In genomic region chrX:72016881-72017783, GRCh38 we compare ENCODE assay signal across 29 cellular contexts.
"Had no signal": no experiment of that assay in that cellular context is flagged by ENCODE, and none has a peak within 500 bp of the region (broad histone marks: within the 10 kb centered on the region; RNA-seq: fewer than 3 reads in every experiment).

No MANE protein-coding gene starts in this region.

- H3K27ac Mint-ChIP-seq: activated CD4-positive, alpha-beta T cell treated with anti-CD3 and anti-CD28 coated beads for 36 hours; activated CD8-positive, alpha-beta T cell treated with anti-CD3 and anti-CD28 coated beads, Interleukin-2, amount 10 ng/mL, durations not matched to agents 7 days and 5 days; activated naive CD4-positive, alpha-beta T cell treated with anti-CD3 and anti-CD28 coated beads for 36 hours; activated naive CD8-positive, alpha-beta T cell treated with anti-CD3 and anti-CD28 coated beads for 36 hours; mesothelial cell of epicardium; T-helper 2 cell treated with Interferon-gamma antibody and Interleukin-4, amounts not matched to agents 5 μg/mL and 100 μg/mL, for 36 hours had no signal

- H3K36me3 ChIP-seq: adrenal gland, cardiac muscle cell, esophagus squamous epithelium, left ventricle myocardium inferior, tibial nerve, uterus had no signal

- H3K4me3 Mint-ChIP-seq: activated CD4-positive, alpha-beta T cell treated with anti-CD3 and anti-CD28 coated beads for 36 hours; activated CD8-positive, alpha-beta T cell treated with anti-CD3 and anti-CD28 coated beads, Interleukin-2, amount 10 ng/mL, durations not matched to agents 7 days and 5 days; activated naive CD4-positive, alpha-beta T cell treated with anti-CD3 and anti-CD28 coated beads for 36 hours; activated naive CD8-positive, alpha-beta T cell treated with anti-CD3 and anti-CD28 coated beads for 36 hours; mesothelial cell of epicardium; neural crest cell; T-helper 2 cell treated with Interferon-gamma antibody and Interleukin-4, amounts not matched to agents 5 μg/mL and 100 μg/mL, for 36 hours had no signal

- H3K27me3 ChIP-seq: body of pancreas, cardiac muscle cell, tibial nerve, uterus had no signal

- H3K36me3 Mint-ChIP-seq: activated naive CD8-positive, alpha-beta T cell treated with anti-CD3 and anti-CD28 coated beads for 36 hours; naive thymus-derived CD8-positive, alpha-beta T cell had no signal

- H3K9ac ChIP-seq: parathyroid adenoma had no signal

- H3K9me3 Mint-ChIP-seq: activated naive CD4-positive, alpha-beta T cell treated with anti-CD3 and anti-CD28 coated beads for 36 hours; activated naive CD8-positive, alpha-beta T cell treated with anti-CD3 and anti-CD28 coated beads for 36 hours; naive thymus-derived CD8-positive, alpha-beta T cell; neural crest cell; T-helper 2 cell treated with Interferon-gamma antibody and Interleukin-4, amounts not matched to agents 5 μg/mL and 100 μg/mL, for 36 hours had no signal

- FAIRE-seq: islet of Langerhans had no signal

- H3K79me2 ChIP-seq: parathyroid adenoma had no signal

- H3K4me1 ChIP-seq: uterus had no signal

- H3K9me3 ChIP-seq: adrenal gland, body of pancreas, esophagus squamous epithelium, left ventricle myocardium inferior, tibial nerve, uterus had no signal

- DNase-seq: activated CD4-positive, alpha-beta T cell treated with anti-CD3 and anti-CD28 coated beads for 36 hours; activated CD4-positive, CD25-positive, alpha-beta regulatory T cell; activated CD8-positive, alpha-beta T cell treated with anti-CD3 and anti-CD28 coated beads, Interleukin-2, amount 10 ng/mL, durations not matched to agents 7 days and 5 days; activated effector memory CD4-positive, alpha-beta T cell treated with Interleukin-2 at 50 U/mL for 16 hours; activated naive CD4-positive, alpha-beta T cell treated with anti-CD3 and anti-CD28 coated beads for 36 hours; activated naive CD8-positive, alpha-beta T cell treated with anti-CD3 and anti-CD28 coated beads for 36 hours; aorta; body of pancreas; cerebellar nuclear complex; esophagus squamous epithelium; foreskin melanocyte; left ventricle myocardium inferior; naive thymus-derived CD8-positive, alpha-beta T cell; nucleus accumbens; right cardiac atrium; stimulated activated CD4-positive, alpha-beta T cell treated with anti-CD3 and anti-CD28 coated beads, Interleukin-15, amount 100 ng/mL, for 24 hours; stimulated activated CD4-positive, alpha-beta T cell treated with anti-CD3 and anti-CD28 coated beads, Interleukin-2, amount 100 ng/mL, for 24 hours; stimulated activated naive CD4-positive, alpha-beta T cell treated with Interleukin-2 at 50 U/mL for 16 hours; T-helper 1 cell; uterus had no signal

- H3K27ac ChIP-seq: epithelial cell of prostate, left ventricle myocardium inferior had no signal

- H3K4me3 ChIP-seq: body of pancreas, cardiac muscle cell, uterus had no signal
